ENCODE assay signal across 16 cellular contexts in genomic region chr22:49334589-49334873, GRCh38.
"Had no signal": no experiment of that assay in that cellular context is flagged by ENCODE, and none has a peak within 500 bp of the region (broad histone marks: within the 10 kb centered on the region; RNA-seq: fewer than 3 reads in every experiment).

No MANE protein-coding gene starts in this region.

- H3K27me3 ChIP-seq: right atrium auricular region, thyroid gland had no signal

- H3K27ac ChIP-seq: breast epithelium, neutrophil, right atrium auricular region, thyroid gland, VCaP had no signal

- H3K36me3 ChIP-seq: breast epithelium, neutrophil, right atrium auricular region, thyroid gland had no signal

- H3K36me3 Mint-ChIP-seq: activated naive CD4-positive, alpha-beta T cell treated with anti-CD3 and anti-CD28 coated beads, Interleukin-2, amount 10 ng/mL, durations not matched to agents 7 days and 5 days; naive thymus-derived CD4-positive, alpha-beta T cell had no signal

- ATAC-seq: naive thymus-derived CD4-positive, alpha-beta T cell had no signal

- H3K4me3 Mint-ChIP-seq: activated naive CD4-positive, alpha-beta T cell treated with anti-CD3 and anti-CD28 coated beads, Interleukin-2, amount 10 ng/mL, durations not matched to agents 7 days and 5 days; activated naive CD8-positive, alpha-beta T cell treated with anti-CD3 and anti-CD28 coated beads, Interleukin-2, amount 50 U/mL, for 24 hours; naive thymus-derived CD4-positive, alpha-beta T cell; T-helper 1 cell treated with Interleukin-12 subunit alpha and Interleukin-12 subunit beta and Interleukin-4 antibody, amounts not matched to agents 30 μg/mL and 1 μg/mL, for 36 hours had no signal

- H3K4me1 ChIP-seq: breast epithelium, right atrium auricular region, thyroid gland had no signal

- H3K4me3 ChIP-seq: breast epithelium, right atrium auricular region, thyroid gland had no signal

- H3K9me3 ChIP-seq: breast epithelium, neutrophil, right atrium auricular region, thyroid gland had no signal

- H3K27ac Mint-ChIP-seq: activated naive CD4-positive, alpha-beta T cell treated with anti-CD3 and anti-CD28 coated beads, Interleukin-2, amount 10 ng/mL, durations not matched to agents 7 days and 5 days; activated naive CD8-positive, alpha-beta T cell treated with anti-CD3 and anti-CD28 coated beads, Interleukin-2, amount 50 U/mL, for 24 hours; naive thymus-derived CD4-positive, alpha-beta T cell; T-helper 1 cell treated with Interleukin-12 subunit alpha and Interleukin-12 subunit beta and Interleukin-4 antibody, amounts not matched to agents 30 μg/mL and 1 μg/mL, for 36 hours had no signal

- H3K4me1 Mint-ChIP-seq: activated naive CD4-positive, alpha-beta T cell treated with anti-CD3 and anti-CD28 coated beads, Interleukin-2, amount 10 ng/mL, durations not matched to agents 7 days and 5 days; activated naive CD8-positive, alpha-beta T cell treated with anti-CD3 and anti-CD28 coated beads, Interleukin-2, amount 50 U/mL, for 24 hours; naive thymus-derived CD4-positive, alpha-beta T cell had no signal

- DNase-seq: activated CD4-positive, CD25-positive, alpha-beta regulatory T cell treated with anti-CD3 and anti-CD28 coated beads, Interleukin-2, amount 50 U/mL, for 72 hours; activated naive CD4-positive, alpha-beta T cell treated with anti-CD3 and anti-CD28 coated beads, Interleukin-2, amount 10 ng/mL, durations not matched to agents 7 days and 5 days; activated naive CD8-positive, alpha-beta T cell treated with anti-CD3 and anti-CD28 coated beads, Interleukin-2, amount 50 U/mL, for 24 hours; activated T-cell treated with anti-CD3 and anti-CD28 coated beads, Interleukin-2, amount 50 U/mL, for 1 hour; anterior cingulate cortex; effector memory CD4-positive, alpha-beta T cell; mesenchymal stem cell; naive thymus-derived CD4-positive, alpha-beta T cell; stimulated activated CD4-positive, alpha-beta T cell treated with anti-CD3 and anti-CD28 coated beads, Interleukin-2, amount 100 ng/mL, for 24 hours; stimulated activated naive CD4-positive, alpha-beta T cell treated with Interleukin-2 at 50 U/mL for 16 hours; thyroid gland had no signal

- H3K9me3 Mint-ChIP-seq: activated naive CD4-positive, alpha-beta T cell treated with anti-CD3 and anti-CD28 coated beads, Interleukin-2, amount 10 ng/mL, durations not matched to agents 7 days and 5 days; activated naive CD8-positive, alpha-beta T cell treated with anti-CD3 and anti-CD28 coated beads, Interleukin-2, amount 50 U/mL, for 24 hours; T-helper 1 cell treated with Interleukin-12 subunit alpha and Interleukin-12 subunit beta and Interleukin-4 antibody, amounts not matched to agents 30 μg/mL and 1 μg/mL, for 36 hours had no signal
